Comparison of ENCODE assay signal across 8 cellular contexts in the genomic region with DNA sequence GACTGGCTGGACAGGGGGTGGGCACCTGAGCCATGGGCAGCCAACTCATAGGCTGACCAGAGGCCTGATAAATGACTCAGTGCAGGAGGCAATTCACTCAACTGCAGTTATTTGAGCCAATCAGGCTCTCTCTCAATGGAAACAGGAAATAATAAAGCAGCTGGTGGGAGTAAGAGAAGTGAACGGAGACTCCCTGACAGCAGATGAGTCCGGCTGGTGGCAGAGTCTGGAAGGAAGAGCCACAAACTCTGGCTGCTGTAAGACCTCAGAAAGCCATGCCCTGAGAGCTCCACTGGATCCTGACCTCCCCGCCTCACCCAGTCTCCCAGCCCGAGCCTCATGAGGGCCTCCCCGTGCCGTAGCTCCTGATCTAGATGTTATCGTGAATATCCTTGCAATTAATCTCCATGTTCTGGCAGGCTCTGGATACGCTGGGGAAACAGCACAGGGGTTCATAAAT.
A peak's percentile ranks its signal among the peaks of the same experiment; 100 is the strongest.
DNase-seq lines count a peak whose midpoint lies in the region; ATAC-seq and TF ChIP-seq lines count a peak whose summit lies in the region.

No MANE protein-coding gene starts in this region.

- H3K4me3 ChIP-seq in astrocyte of the spinal cord (ENCODE audit: low read depth, low read length) (no peak overlapping the region), mucosa of descending colon (no peak overlapping the region)

- DNase-seq in ELR (ENCODE audit: low read depth) (peak; percentile 49), MV-4-11 (lab: John Stamatoyannopoulos, UW) (peak; percentile 58), astrocyte of the spinal cord (ENCODE audit: low read depth, low spot score) (peak; percentile 18), mucosa of descending colon (peak in 1 of 3 donors; percentile 11), T-helper 9 cell (no peak), COLO829 (ENCODE audit: low spot score) (no peak)
- DNase-seq in effector CD4-positive, alpha-beta T cell, result no peak
- DNase-seq in stimulated activated CD8-positive, alpha-beta memory T cell treated with anti-CD3 and anti-CD28 coated beads, Interleukin-4, amount 100 ng/mL, for 48 hours, result no peak

- no peaks in the 10 kb centered on the region for H3K36me3 ChIP-seq in mucosa of descending colon (ENCODE audit: low read depth)

- no peaks in the 10 kb centered on the region for H3K4me1 ChIP-seq in mucosa of descending colon (ENCODE audit: low read depth)

- in situ Hi-C loops in astrocyte of the spinal cord (cut with HindIII; ENCODE audit: low sequenced_read_pairs), result no loop called here

- H3K9me3 ChIP-seq in mucosa of descending colon, result no peaks in the 10 kb centered on the region

- TF ChIP-seq CTCF in astrocyte of the spinal cord (IDR thresholded peaks at IDR 0.05; ENCODE audit: low read depth, low read length) (no peak), mucosa of descending colon (IDR thresholded peaks at IDR 0.05) (no peak)

- ATAC-seq in mucosa of descending colon, result peak; percentile 47

- intact Hi-C loops in mucosa of descending colon (cut with DNase I, micrococcal nuclease), result no loop called here

Comparison
In these comparisons a context has a peak if more than half of its experiments do, and no peak if none do; other contexts are left out.
1. DNase-seq: peak in ELR (single experiment), MV-4-11 (single experiment) and astrocyte of the spinal cord (single experiment); none in effector CD4-positive, alpha-beta T cell (single experiment), T-helper 9 cell (single experiment), COLO829 (single experiment) and stimulated activated CD8-positive, alpha-beta memory T cell treated with anti-CD3 and anti-CD28 coated beads, Interleukin-4, amount 100 ng/mL, for 48 hours (single experiment).